In the genomic region with DNA sequence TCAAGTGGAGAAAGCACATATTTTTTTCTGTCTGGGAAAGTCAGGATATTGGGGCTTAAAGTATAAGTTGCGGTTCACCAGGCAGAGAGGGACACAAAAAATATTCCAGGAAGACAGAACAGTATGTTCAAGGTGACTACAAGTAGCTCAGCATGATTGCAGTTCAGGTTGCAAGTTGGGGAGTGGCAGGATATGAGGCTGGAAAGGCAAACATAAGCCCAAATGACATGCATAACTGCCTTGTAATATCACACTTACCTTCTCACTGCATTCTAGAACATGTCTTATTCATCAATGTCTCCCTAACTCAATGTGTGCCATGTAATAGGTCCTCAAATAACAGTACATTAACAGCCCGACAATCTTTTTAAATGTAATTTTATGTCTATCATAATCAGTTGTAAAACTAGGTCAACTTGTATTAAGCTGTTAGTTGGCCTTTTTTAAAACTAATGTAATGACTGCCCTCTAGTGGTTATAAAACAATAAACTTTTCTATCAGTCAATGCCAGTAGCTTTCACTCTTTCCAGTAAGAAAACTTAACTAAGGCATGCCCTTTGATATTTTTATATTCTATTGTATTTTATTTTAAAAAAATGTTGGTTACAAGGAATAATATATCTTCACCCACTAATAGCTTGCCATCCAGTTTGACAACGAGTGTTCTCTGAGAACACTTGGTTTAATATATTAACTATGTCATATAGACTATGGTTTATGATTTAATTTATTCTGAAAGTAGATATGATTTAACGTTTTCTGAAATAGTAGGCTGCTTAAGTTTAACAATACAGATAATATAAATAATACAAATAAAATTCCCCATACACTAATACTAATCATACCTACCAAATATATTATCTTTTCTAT, we compare ENCODE assay signal across 8 cellular contexts. TPM values are rescaled to one million over a fixed set of nuclear protein-coding genes. Genes with fewer than 3 reads are reported as not detected.
DNase-seq lines count a peak whose midpoint lies in the region; ATAC-seq, FAIRE-seq and TF ChIP-seq lines count a peak whose summit lies in the region.

No MANE protein-coding gene starts in this region.

- no peaks in the 10 kb centered on the region for H3K9me1 ChIP-seq in keratinocyte (ENCODE audit: control insufficient read depth, extremely low read depth, insufficient read depth, low read length)

- peak overlapping the region; percentile 57 for H3K27ac ChIP-seq in keratinocyte (ENCODE audit: control insufficient read depth, insufficient read depth, low read length)
- H3K27ac ChIP-seq in transverse colon: peak overlapping the region; percentile 73 to 83 (median 78)

- H3K36me3 ChIP-seq in keratinocyte (ENCODE audit: control insufficient read depth in 2 of 2, extremely low read depth in 1 of 2, insufficient read depth in 2 of 2, low read length in 2 of 2): no peaks in the 10 kb centered on the region
- H3K36me3 ChIP-seq in transverse colon: no peaks in the 10 kb centered on the region

- peak in 2 of 3 experiments; percentile 16 to 20 for TF ChIP-seq CTCF in keratinocyte (optimal IDR thresholded peaks at IDR 0.05 in 1 of 3, IDR thresholded peaks at IDR 0.05 in 1 of 3, conservative IDR thresholded peaks at IDR 0.05 in 1 of 3; ENCODE audit: extremely low read depth in 1 of 3, insufficient read depth in 2 of 3, low read length in 3 of 3)
- peak; percentile 51 to 69 (median 62) for TF ChIP-seq CTCF in transverse colon (IDR thresholded peaks at IDR 0.05)

- peak; percentile 21 for DNase-seq in AG20443 (ENCODE audit: low spot score)
- peak; percentile 16 for DNase-seq in NCI-H2227 (lab: John Stamatoyannopoulos, UW; ENCODE audit: unreplicated experiment)
- peak; percentile 55 for DNase-seq in astrocyte of the hippocampus (ENCODE audit: low read depth, low spot score)
- DNase-seq in keratinocyte (ENCODE audit: low read depth, low spot score): no peak
- peak; percentile 60 for DNase-seq in transverse colon
- no peak for DNase-seq in T-helper 17 cell

- peak; percentile 68 for FAIRE-seq in keratinocyte (lab: Jason Lieb, UNC)

- H3K27ac Mint-ChIP-seq in T-helper 17 cell: no peak overlapping the region

- H2AFZ ChIP-seq in keratinocyte (ENCODE audit: control insufficient read depth, low read length): peak overlapping the region; percentile 69

- no peaks in the 10 kb centered on the region for H3K9me3 ChIP-seq in keratinocyte (ENCODE audit: control insufficient read depth, low read depth, low read length)
- H3K9me3 ChIP-seq in transverse colon: no peaks in the 10 kb centered on the region
- H3K9me3 ChIP-seq in T-helper 17 cell (ENCODE audit: control insufficient read depth, low read length, poor library complexity, severe bottlenecking): no peaks in the 10 kb centered on the region

- H3K79me2 ChIP-seq in keratinocyte (ENCODE audit: control insufficient read depth, insufficient read depth, low read length): no peaks in the 10 kb centered on the region

- H3K4me3 Mint-ChIP-seq in T-helper 17 cell: no peak overlapping the region

- intact Hi-C loops in transverse colon (cut with DNase I; ENCODE audit: low total_unique reads): loop anchor here (5.0 kb wide), 1 partner anchor 146 kb away; no protein-coding TSS in a partner anchor

- 8 to 16% methylated on average over 4 of the region's 4 CpGs for WGBS in transverse colon (ENCODE audit: low coverage in 1 of 2), 2 donors

- no peak for TF ChIP-seq POLR2A in transverse colon (IDR thresholded peaks at IDR 0.05)

- ATAC-seq in GM18519 (IDR thresholded peaks at IDR 0.05; ENCODE audit: low FRiP score, unreplicated experiment) (peak; percentile 83), HG03139 (IDR thresholded peaks at IDR 0.05; ENCODE audit: unreplicated experiment) (peak; percentile 65), T-helper 17 cell (no peak)

- H3K4me1 Mint-ChIP-seq in T-helper 17 cell: peaks cover 8% of the 10 kb centered on the region

- no peak overlapping the region for H3K9ac ChIP-seq in keratinocyte (ENCODE audit: control insufficient read depth, extremely low read depth, insufficient read depth, low read length)

- in situ Hi-C loops in transverse colon (cut with MboI; ENCODE audit: low pct_ligation_motif_present in 1 of 4, low pct_unique_long_range_greater_than_20kb in 1 of 4, low sequenced_read_pairs in 3 of 4): loop anchor here (10.0 to 25.0 kb wide), 4 partner anchors 143 to 571 kb away; no protein-coding TSS in a partner anchor

- H4K20me1 ChIP-seq in keratinocyte (ENCODE audit: control insufficient read depth, extremely low read depth, insufficient read depth, low read length): no peaks in the 10 kb centered on the region

- peaks cover 15% of the 10 kb centered on the region for H3K27me3 Mint-ChIP-seq in T-helper 17 cell

- H3K4me2 ChIP-seq in keratinocyte (ENCODE audit: control insufficient read depth, extremely low read depth, insufficient read depth, low read depth, low read length): peak overlapping the region; percentile 43

- H3K36me3 Mint-ChIP-seq in T-helper 17 cell (ENCODE audit: low read depth): peaks cover 2% of the 10 kb centered on the region

- no peaks in the 10 kb centered on the region for H3K27me3 ChIP-seq in keratinocyte (ENCODE audit: control insufficient read depth, extremely low read depth, insufficient read depth, low read length)
- H3K27me3 ChIP-seq in transverse colon: no peaks in the 10 kb centered on the region

- H3K4me1 ChIP-seq in keratinocyte (ENCODE audit: control insufficient read depth, extremely low read depth, insufficient read depth, low read length) (peaks cover 28% of the 10 kb centered on the region), transverse colon (peaks cover 3 to 19% (median 14%) of the 10 kb centered on the region in 4 donors)

- dilution Hi-C loops in keratinocyte (cut with MboI; ENCODE audit: extremely low pct_ligation_motif_present, low sequenced_read_pairs): no loop called here

- no peak for TF ChIP-seq EP300 in transverse colon (IDR thresholded peaks at IDR 0.05; ENCODE audit: low read depth)

- H3K4me3 ChIP-seq in keratinocyte (ENCODE audit: control insufficient read depth in 2 of 3, extremely low read depth in 1 of 3, insufficient read depth in 2 of 3, low read depth in 1 of 3, low read length in 3 of 3) (no peak overlapping the region), transverse colon (no peak overlapping the region)

RNA-seq across cellular contexts. Expression of a gene that starts 39.4 kb away (rescaled TPM):
- polyA plus RNA-seq in keratinocyte: 2.1 to 2.6 TPM (median 2.2 TPM) in 3 replicates
- polyA plus RNA-seq in keratinocyte (2011; ENCODE audit: low read depth): 1.2 TPM
- polyA plus RNA-seq in keratinocyte (2011; cell fraction: cytosol; rRNA removed): 1.6 and 3.5 TPM in 2 replicates
- 1.5 and 3.3 TPM in 2 replicates for polyA plus RNA-seq in keratinocyte (2011; cell fraction: nucleus; rRNA removed)
- 1.8 and 2.2 TPM in 2 replicates for polyA plus RNA-seq in keratinocyte (2012; ENCODE audit: low replicate concordance)
- polyA minus RNA-seq in keratinocyte: 0.61 TPM in 1 of 3 replicates, not detected in the others
- polyA minus RNA-seq in keratinocyte (2011; cell fraction: cytosol; rRNA and poly(A)+ RNA removed): not detected
- 0.21 TPM in 1 of 2 replicates, not detected in the other for polyA minus RNA-seq in keratinocyte (2011; cell fraction: nucleus; rRNA and poly(A)+ RNA removed)
- total RNA-seq in transverse colon (10 to 100 TPM in 1 of 4 donors, 1 to 10 TPM in 1, under 1 TPM in 1, not detected in 1; 0.79 to 33.2 (median 2.2) TPM), T-helper 17 cell (not detected)

Comparison
In these comparisons a context has a peak if more than half of its experiments do, and no peak if none do; other contexts are left out.
1. DNase-seq: peak in AG20443 (single experiment), NCI-H2227 (single experiment), astrocyte of the hippocampus (single experiment) and transverse colon (single experiment); none in keratinocyte (single experiment) and T-helper 17 cell (0 of 3).